Comparison of ENCODE assay signal across 7 cellular contexts in the genomic region with DNA sequence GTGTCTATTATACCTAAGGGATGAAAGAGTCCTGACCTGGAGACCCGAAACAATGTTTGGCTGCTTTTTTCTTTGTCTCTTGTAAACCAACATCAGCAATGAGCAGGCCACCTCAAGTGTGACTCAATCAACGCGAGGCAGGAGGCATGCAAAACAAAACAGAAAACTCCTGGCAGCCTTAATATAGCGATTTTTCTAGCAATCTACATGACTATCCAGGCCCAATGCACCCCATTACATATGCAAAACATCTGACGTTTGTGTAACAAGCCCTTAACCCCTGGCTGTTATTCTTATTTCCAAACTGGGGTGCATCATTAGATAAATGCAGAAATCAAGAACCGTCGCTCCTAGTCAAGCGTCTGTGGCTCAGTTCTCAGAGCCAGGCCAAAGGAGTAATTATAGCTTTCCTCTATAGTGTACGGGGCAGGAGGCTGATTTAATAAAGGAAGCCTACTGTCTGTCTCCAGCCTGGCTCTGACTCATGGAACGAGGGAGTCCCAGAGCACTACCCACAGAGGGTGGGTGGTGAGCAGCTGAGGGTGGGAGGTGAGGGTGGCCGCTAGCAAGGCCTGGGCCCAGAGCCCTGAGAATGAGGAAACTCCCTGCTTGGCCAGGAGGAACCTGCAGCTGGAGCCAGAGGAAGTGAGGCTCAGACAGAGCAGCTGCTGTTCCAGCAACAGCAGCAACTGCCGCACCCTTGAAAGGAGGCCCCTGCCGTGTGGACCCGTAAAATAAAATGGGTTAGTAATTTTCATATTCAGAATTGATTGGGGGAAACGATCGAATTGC. TPM values are rescaled to one million over a fixed set of nuclear protein-coding genes. Genes with fewer than 3 reads are reported as not detected.
DNase-seq lines count a peak whose midpoint lies in the region; ATAC-seq and TF ChIP-seq lines count a peak whose summit lies in the region.

No MANE protein-coding gene starts in this region.

- DNase-seq in NCI-H1105 treated with DMSO at 0.1 percent for 48 hours (lab: John Stamatoyannopoulos, UW) (peak; percentile 83), left colon (peak; percentile 77 to 90)
- peak; percentile 22 to 42 for DNase-seq in central memory CD8-positive, alpha-beta T cell (ENCODE audit: low spot score in 2 of 2)
- peak; percentile 22 for DNase-seq in stimulated activated CD4-positive, alpha-beta T cell treated with anti-CD3 and anti-CD28 coated beads, Interleukin-2, amount 100 ng/mL, for 4 hours (ENCODE audit: low read depth)

- intact Hi-C loops in left colon (cut with DNase I, micrococcal nuclease) = no loop called here

- ATAC-seq in GM18499 (IDR thresholded peaks at IDR 0.05; ENCODE audit: insufficient read depth, unreplicated experiment) (peak; percentile 42), HG02623 (IDR thresholded peaks at IDR 0.05; ENCODE audit: unreplicated experiment) (peak; percentile 59), left colon (peak; percentile 52)
- ATAC-seq in central memory CD8-positive, alpha-beta T cell (replicated peaks; ENCODE audit: extremely low read depth, poor library complexity, severe bottlenecking) = peak; percentile 74

- peak overlapping the region; percentile 83 for H3K27ac ChIP-seq in VCaP

- H3K36me3 Mint-ChIP-seq in central memory CD8-positive, alpha-beta T cell (ENCODE audit: insufficient read depth) = peaks cover 8% of the 10 kb centered on the region

- H3K27me3 Mint-ChIP-seq in central memory CD8-positive, alpha-beta T cell = no peaks in the 10 kb centered on the region

- TF ChIP-seq CTCF in VCaP (conservative IDR thresholded peaks at IDR 0.05) = no peak

- H3K4me3 Mint-ChIP-seq in central memory CD8-positive, alpha-beta T cell = peak overlapping the region; percentile 79

- peak overlapping the region; percentile 96 for H3K27ac Mint-ChIP-seq in central memory CD8-positive, alpha-beta T cell (ENCODE audit: low read depth)

- H3K9me3 Mint-ChIP-seq in central memory CD8-positive, alpha-beta T cell = no peaks in the 10 kb centered on the region

- H3K4me1 Mint-ChIP-seq in central memory CD8-positive, alpha-beta T cell = peaks cover 29% of the 10 kb centered on the region

RNA-seq across cellular contexts. Expression of a gene that starts 43.9 kb away (rescaled TPM):
- total RNA-seq in left colon = 10 to 100 TPM; 68.6 to 73.7 TPM

RNA-seq across cellular contexts. Expression of a gene that starts 46.0 kb away (rescaled TPM):
- total RNA-seq in left colon = 1 to 10 TPM; 5.0 to 6.1 TPM

Comparison
In these comparisons a context has a peak if more than half of its experiments do, and no peak if none do; other contexts are left out.
1. Peak in every context shown above with its lines: DNase-seq, ATAC-seq and H3K27ac ChIP-seq.
2. DNase-seq: peak in every context shown above with its lines; median percentile 84 in left colon; 83 in NCI-H1105 treated with DMSO at 0.1 percent for 48 hours; 32 in central memory CD8-positive, alpha-beta T cell; 22 in stimulated activated CD4-positive, alpha-beta T cell treated with anti-CD3 and anti-CD28 coated beads, Interleukin-2, amount 100 ng/mL, for 4 hours.